ENCODE assay signal across 10 cellular contexts in genomic region chr14:55373784-55374725, GRCh38. TPM values are rescaled to one million over a fixed set of nuclear protein-coding genes. Genes with fewer than 3 reads are reported as not detected.
DNase-seq lines count a peak whose midpoint lies in the region; ATAC-seq and TF ChIP-seq lines count a peak whose summit lies in the region.
"Had no signal": no experiment of that assay in that cellular context is flagged by ENCODE, and none has a peak within 500 bp of the region (broad histone marks: within the 10 kb centered on the region; RNA-seq: fewer than 3 reads in every experiment).

No MANE protein-coding gene starts in this region.

- H3K27me3 ChIP-seq in CD4-positive, CD25-positive, alpha-beta regulatory T cell (ENCODE audit: control insufficient read depth, insufficient read depth, low read length): no peaks in the 10 kb centered on the region
- no peaks in the 10 kb centered on the region for H3K27me3 ChIP-seq in GM23338 (ENCODE audit: insufficient read depth)

- H3K9me2 ChIP-seq in GM23338 (ENCODE audit: insufficient read depth): no peaks in the 10 kb centered on the region
- H3K9me2 ChIP-seq: SK-N-SH had no signal

- DNase-seq in CD4-positive, CD25-positive, alpha-beta regulatory T cell: peak in 2 of 3 donors; percentile 27 to 57
- DNase-seq in T-helper 22 cell (ENCODE audit: low read depth) (peak; percentile 9), epithelial cell of esophagus (ENCODE audit: low read depth) (peak; percentile 72), GM03348 (ENCODE audit: low spot score) (no peak), OCI-M1 (lab: John Stamatoyannopoulos, UW) (no peak), GM23338 (ENCODE audit: low spot score) (no peak), lower leg skin (ENCODE audit: low spot score in 2 of 2) (no peak)
- DNase-seq: Calu3, SK-N-SH had no signal

- ATAC-seq in CD4-positive, CD25-positive, alpha-beta regulatory T cell (ENCODE audit: low read depth in 2 of 2): peak; percentile 66 to 77
- ATAC-seq in GM21447 (IDR thresholded peaks at IDR 0.05; ENCODE audit: unreplicated experiment) (peak; percentile 70), GM23338 (no peak)

- H4K20me1 ChIP-seq in GM23338 (replicated peaks; ENCODE audit: insufficient read depth): 0 out of 2 replicates have a peak, but pooled peaks cover 5% of the 10 kb centered on the region

- H3K4me3 Mint-ChIP-seq in CD4-positive, CD25-positive, alpha-beta regulatory T cell: peak overlapping the region; percentile 10 to 57 (median 32)
- no peak overlapping the region for H3K4me3 Mint-ChIP-seq in GM23338

- peaks cover 42% of the 10 kb centered on the region for H3K36me3 Mint-ChIP-seq in CD4-positive, CD25-positive, alpha-beta regulatory T cell
- peaks cover 34% of the 10 kb centered on the region for H3K36me3 Mint-ChIP-seq in GM23338 (ENCODE audit: low read depth)

- TF ChIP-seq POLR2A in lower leg skin (IDR thresholded peaks at IDR 0.05): no peak

- peaks cover 11 to 27% (median 23%) of the 10 kb centered on the region in 4 donors for H3K4me1 Mint-ChIP-seq in CD4-positive, CD25-positive, alpha-beta regulatory T cell
- no peaks in the 10 kb centered on the region for H3K4me1 Mint-ChIP-seq in GM23338

- peaks cover 26% of the 10 kb centered on the region for H3K36me3 ChIP-seq in CD4-positive, CD25-positive, alpha-beta regulatory T cell (ENCODE audit: control insufficient read depth, insufficient read depth, low read length)
- peaks cover 18% of the 10 kb centered on the region; the same call in 1 of the 2 replicates for H3K36me3 ChIP-seq in GM23338 (ENCODE audit: insufficient read depth)

- no peaks in the 10 kb centered on the region for H3K9me3 ChIP-seq in CD4-positive, CD25-positive, alpha-beta regulatory T cell (ENCODE audit: control insufficient read depth in 2 of 2, low read length in 2 of 2)
- H3K9me3 ChIP-seq: SK-N-SH had no signal

- no peaks in the 10 kb centered on the region for H3F3A ChIP-seq in GM23338 (replicated peaks; ENCODE audit: low read depth)

- H3K79me2 ChIP-seq in GM23338 (replicated peaks; ENCODE audit: insufficient read depth): no peaks in the 10 kb centered on the region

- H2AFZ ChIP-seq in GM23338: no peak overlapping the region

- WGBS in lower leg skin, 2 donors: 74 to 77% methylated on average over 5 of the region's 5 CpGs

- peak overlapping the region; percentile 46 for H3K4me3 ChIP-seq in CD4-positive, CD25-positive, alpha-beta regulatory T cell (ENCODE audit: low read depth, low read length)
- H3K4me3 ChIP-seq in epithelial cell of esophagus (ENCODE audit: low read length) (no peak overlapping the region), GM23338 (no peak overlapping the region), lower leg skin (ENCODE audit: low read depth, poor library complexity, severe bottlenecking) (no peak overlapping the region)

- no peak overlapping the region for H3K4me2 ChIP-seq in GM23338
- H3K4me2 ChIP-seq: SK-N-SH had no signal

- H3K9me3 Mint-ChIP-seq in CD4-positive, CD25-positive, alpha-beta regulatory T cell: peaks cover 0 to 2% (median 0%) of the 10 kb centered on the region in 7 donors
- H3K9me3 Mint-ChIP-seq in GM23338: no peaks in the 10 kb centered on the region

- TF ChIP-seq CTCF in epithelial cell of esophagus (IDR thresholded peaks at IDR 0.05; ENCODE audit: insufficient read depth, low read depth, low read length, missing control alignments) (no peak), GM23338 (conservative IDR thresholded peaks at IDR 0.05; ENCODE audit: low read depth in 2 of 2) (no peak), lower leg skin (IDR thresholded peaks at IDR 0.05) (no peak)

- peaks cover 18% of the 10 kb centered on the region for H3K4me1 ChIP-seq in CD4-positive, CD25-positive, alpha-beta regulatory T cell (ENCODE audit: control insufficient read depth, insufficient read depth, low read length, poor library complexity, severe bottlenecking)
- H3K4me1 ChIP-seq in GM23338 (ENCODE audit: insufficient read depth): no peaks in the 10 kb centered on the region

- peak overlapping the region; percentile 32 to 95 (median 50) for H3K27ac Mint-ChIP-seq in CD4-positive, CD25-positive, alpha-beta regulatory T cell
- no peak overlapping the region for H3K27ac Mint-ChIP-seq in GM23338

- no peaks in the 10 kb centered on the region for H3K27me3 Mint-ChIP-seq in CD4-positive, CD25-positive, alpha-beta regulatory T cell
- H3K27me3 Mint-ChIP-seq in GM23338 (ENCODE audit: insufficient read depth, low read depth, poor library complexity): peaks cover 5% of the 10 kb centered on the region

- intact Hi-C loops in lower leg skin (cut with DNase I; ENCODE audit: low total_unique reads): no loop called here

- peak overlapping the region; percentile 34 for H3K27ac ChIP-seq in CD4-positive, CD25-positive, alpha-beta regulatory T cell (ENCODE audit: insufficient read depth, low read length, poor library complexity, severe bottlenecking)
- no peak overlapping the region for H3K27ac ChIP-seq in GM23338 (ENCODE audit: low read depth)

TF ChIP-seq in GM23338, 12 proteins besides CTCF, POLR2A, EP300 and RAD21 (continues in another document):
- TF ChIP-seq CREB1 (CRISPR knock-in tag; IDR thresholded peaks at IDR 0.05; ENCODE audit: low read depth) (no peak), JUNB (IDR thresholded peaks at IDR 0.05; ENCODE audit: unreplicated experiment) (no peak), EZH2phosphoT487 (IDR thresholded peaks at IDR 0.05; ENCODE audit: unreplicated experiment) (no peak), POLR2AphosphoS5 (IDR thresholded peaks at IDR 0.05; ENCODE audit: low read depth) (no peak), NANOG (IDR thresholded peaks at IDR 0.05; ENCODE audit: borderline replicate concordance) (no peak), STAT1 (IDR thresholded peaks at IDR 0.05; ENCODE audit: unreplicated experiment) (no peak), ZNF114 (CRISPR knock-in tag; IDR thresholded peaks at IDR 0.05) (no peak), ZNF331 (CRISPR knock-in tag; IDR thresholded peaks at IDR 0.05; ENCODE audit: low read depth) (no peak)
- TF ChIP-seq, protein P1, sequence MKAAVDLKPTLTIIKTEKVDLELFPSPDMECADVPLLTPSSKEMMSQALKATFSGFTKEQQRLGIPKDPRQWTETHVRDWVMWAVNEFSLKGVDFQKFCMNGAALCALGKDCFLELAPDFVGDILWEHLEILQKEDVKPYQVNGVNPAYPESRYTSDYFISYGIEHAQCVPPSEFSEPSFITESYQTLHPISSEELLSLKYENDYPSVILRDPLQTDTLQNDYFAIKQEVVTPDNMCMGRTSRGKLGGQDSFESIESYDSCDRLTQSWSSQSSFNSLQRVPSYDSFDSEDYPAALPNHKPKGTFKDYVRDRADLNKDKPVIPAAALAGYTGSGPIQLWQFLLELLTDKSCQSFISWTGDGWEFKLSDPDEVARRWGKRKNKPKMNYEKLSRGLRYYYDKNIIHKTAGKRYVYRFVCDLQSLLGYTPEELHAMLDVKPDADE (IDR thresholded peaks at IDR 0.05): no peak

RNA-seq across cellular contexts. Expression of gene ATG14, which starts 37.6 kb away (rescaled TPM):
- total RNA-seq in CD4-positive, CD25-positive, alpha-beta regulatory T cell: 19.0 TPM
- polyA plus RNA-seq in CD4-positive, CD25-positive, alpha-beta regulatory T cell: 1 to 10 TPM; 5.8 to 9.3 (median 5.9) TPM
- total RNA-seq in GM23338 (2014; rRNA removed; shearing (Covaris generic)): 15.2 and 15.6 TPM in 2 replicates
- 6.9 and 7.3 TPM in 2 replicates for polyA plus RNA-seq in GM23338 (2016; fragmentation: Nextera tagmentation; extraction: Ambion mirVana)
- 10 to 100 TPM; 14.8 to 24.9 (median 17.2) TPM for total RNA-seq in lower leg skin

Comparison
In these comparisons a context has a peak if more than half of its experiments do, and no peak if none do; other contexts are left out.
1. DNase-seq: peak in CD4-positive, CD25-positive, alpha-beta regulatory T cell (2 of 3), T-helper 22 cell (single experiment) and epithelial cell of esophagus (single experiment); none in GM03348 (single experiment), OCI-M1 (single experiment), GM23338 (single experiment) and lower leg skin (0 of 2).